In genomic region chr3:31483776-31484175, GRCh38 we compare ENCODE assay signal across 3 cellular contexts.
TF ChIP-seq lines count a peak whose summit lies in the region.

No MANE protein-coding gene starts in this region.

TF ChIP-seq in HepG2, 621 proteins besides CTCF, POLR2A, EP300 and RAD21:
- TF ChIP-seq, protein P1, sequence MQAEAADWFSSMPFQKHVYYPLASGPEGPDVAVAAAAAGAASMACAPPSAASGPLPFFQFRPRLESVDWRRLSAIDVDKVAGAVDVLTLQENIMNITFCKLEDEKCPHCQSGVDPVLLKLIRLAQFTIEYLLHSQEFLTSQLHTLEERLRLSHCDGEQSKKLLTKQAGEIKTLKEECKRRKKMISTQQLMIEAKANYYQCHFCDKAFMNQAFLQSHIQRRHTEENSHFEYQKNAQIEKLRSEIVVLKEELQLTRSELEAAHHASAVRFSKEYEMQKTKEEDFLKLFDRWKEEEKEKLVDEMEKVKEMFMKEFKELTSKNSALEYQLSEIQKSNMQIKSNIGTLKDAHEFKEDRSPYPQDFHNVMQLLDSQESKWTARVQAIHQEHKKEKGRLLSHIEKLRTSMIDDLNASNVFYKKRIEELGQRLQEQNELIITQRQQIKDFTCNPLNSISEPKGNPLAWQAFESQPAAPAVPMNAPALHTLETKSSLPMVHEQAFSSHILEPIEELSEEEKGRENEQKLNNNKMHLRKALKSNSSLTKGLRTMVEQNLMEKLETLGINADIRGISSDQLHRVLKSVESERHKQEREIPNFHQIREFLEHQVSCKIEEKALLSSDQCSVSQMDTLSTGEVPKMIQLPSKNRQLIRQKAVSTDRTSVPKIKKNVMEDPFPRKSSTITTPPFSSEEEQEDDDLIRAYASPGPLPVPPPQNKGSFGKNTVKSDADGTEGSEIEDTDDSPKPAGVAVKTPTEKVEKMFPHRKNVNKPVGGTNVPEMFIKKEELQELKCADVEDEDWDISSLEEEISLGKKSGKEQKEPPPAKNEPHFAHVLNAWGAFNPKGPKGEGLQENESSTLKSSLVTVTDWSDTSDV (CRISPR knock-in tag; IDR thresholded peaks at IDR 0.05), result no peak
- no peak for TF ChIP-seq GTF3A (CRISPR knock-in tag; conservative IDR thresholded peaks at IDR 0.05)
- TF ChIP-seq KLF15 (CRISPR knock-in tag; IDR thresholded peaks at IDR 0.05; ENCODE audit: borderline replicate concordance), result no peak
- peak; percentile 84 for TF ChIP-seq CREB1 (IDR thresholded peaks at IDR 0.05)
- TF ChIP-seq CREB1 (CRISPR knock-in tag; IDR thresholded peaks at IDR 0.05), result no peak
- TF ChIP-seq ATF7 (IDR thresholded peaks at IDR 0.05), result peak; percentile 89
- TF ChIP-seq ATF7 (CRISPR knock-in tag; IDR thresholded peaks at IDR 0.05), result no peak
- TF ChIP-seq SOX6 (IDR thresholded peaks at IDR 0.05), result no peak
- no peak for TF ChIP-seq SOX6 (CRISPR knock-in tag; IDR thresholded peaks at IDR 0.05)
- TF ChIP-seq HDAC1 (CRISPR knock-in tag; IDR thresholded peaks at IDR 0.05), result no peak
- TF ChIP-seq, protein P2, sequence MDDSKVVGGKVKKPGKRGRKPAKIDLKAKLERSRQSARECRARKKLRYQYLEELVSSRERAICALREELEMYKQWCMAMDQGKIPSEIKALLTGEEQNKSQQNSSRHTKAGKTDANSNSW (CRISPR knock-in tag; IDR thresholded peaks at IDR 0.05; ENCODE audit: borderline replicate concordance), result no peak
- TF ChIP-seq, protein P3, sequence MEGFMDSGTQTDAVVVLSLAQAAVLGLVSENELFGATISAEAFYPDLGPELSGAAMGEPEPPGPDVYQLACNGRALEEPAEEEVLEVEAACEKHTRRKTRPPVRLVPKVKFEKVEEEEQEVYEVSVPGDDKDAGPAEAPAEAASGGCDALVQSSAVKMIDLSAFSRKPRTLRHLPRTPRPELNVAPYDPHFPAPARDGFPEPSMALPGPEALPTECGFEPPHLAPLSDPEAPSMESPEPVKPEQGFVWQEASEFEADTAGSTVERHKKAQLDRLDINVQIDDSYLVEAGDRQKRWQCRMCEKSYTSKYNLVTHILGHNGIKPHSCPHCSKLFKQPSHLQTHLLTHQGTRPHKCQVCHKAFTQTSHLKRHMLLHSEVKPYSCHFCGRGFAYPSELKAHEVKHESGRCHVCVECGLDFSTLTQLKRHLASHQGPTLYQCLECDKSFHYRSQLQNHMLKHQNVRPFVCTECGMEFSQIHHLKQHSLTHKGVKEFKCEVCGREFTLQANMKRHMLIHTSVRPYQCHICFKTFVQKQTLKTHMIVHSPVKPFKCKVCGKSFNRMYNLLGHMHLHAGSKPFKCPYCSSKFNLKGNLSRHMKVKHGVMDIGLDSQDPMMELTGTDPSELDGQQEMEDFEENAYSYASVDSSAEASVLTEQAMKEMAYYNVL (CRISPR knock-in tag; IDR thresholded peaks at IDR 0.05; ENCODE audit: borderline replicate concordance), result no peak
- TF ChIP-seq, protein P4, sequence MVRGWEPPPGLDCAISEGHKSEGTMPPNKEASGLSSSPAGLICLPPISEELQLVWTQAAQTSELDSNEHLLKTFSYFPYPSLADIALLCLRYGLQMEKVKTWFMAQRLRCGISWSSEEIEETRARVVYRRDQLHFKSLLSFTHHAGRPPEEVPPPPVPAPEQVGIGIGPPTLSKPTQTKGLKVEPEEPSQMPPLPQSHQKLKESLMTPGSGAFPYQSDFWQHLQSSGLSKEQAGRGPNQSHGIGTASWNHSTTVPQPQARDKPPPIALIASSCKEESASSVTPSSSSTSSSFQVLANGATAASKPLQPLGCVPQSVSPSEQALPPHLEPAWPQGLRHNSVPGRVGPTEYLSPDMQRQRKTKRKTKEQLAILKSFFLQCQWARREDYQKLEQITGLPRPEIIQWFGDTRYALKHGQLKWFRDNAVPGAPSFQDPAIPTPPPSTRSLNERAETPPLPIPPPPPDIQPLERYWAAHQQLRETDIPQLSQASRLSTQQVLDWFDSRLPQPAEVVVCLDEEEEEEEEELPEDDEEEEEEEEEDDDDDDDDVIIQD (CRISPR knock-in tag; IDR thresholded peaks at IDR 0.05; ENCODE audit: low read depth), result no peak

TF ChIP-seq in GM12878, 131 proteins besides CTCF, POLR2A, EP300 and RAD21:
- TF ChIP-seq ATF7 (IDR thresholded peaks at IDR 0.05; ENCODE audit: low read depth), result 0 out of 2 replicates have a peak, but pooled peaks have one; percentile 28
- no peak for TF ChIP-seq CHD4 (IDR thresholded peaks at IDR 0.05)
- no peak for TF ChIP-seq ZSCAN29 (IDR thresholded peaks at IDR 0.05)

TF ChIP-seq in K562, 482 proteins besides CTCF, POLR2A, EP300 and RAD21:
- TF ChIP-seq STAT5A (IDR thresholded peaks at IDR 0.05; ENCODE audit: borderline replicate concordance, low read length) (no peak), ATF7 (IDR thresholded peaks at IDR 0.05) (peak; percentile 31; the same call in 1 of the 2 replicates)
- TF ChIP-seq, protein P5, sequence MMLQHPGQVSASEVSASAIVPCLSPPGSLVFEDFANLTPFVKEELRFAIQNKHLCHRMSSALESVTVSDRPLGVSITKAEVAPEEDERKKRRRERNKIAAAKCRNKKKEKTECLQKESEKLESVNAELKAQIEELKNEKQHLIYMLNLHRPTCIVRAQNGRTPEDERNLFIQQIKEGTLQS (IDR thresholded peaks at IDR 0.05), result peak; percentile 52; the same call in 1 of the 2 replicates
- TF ChIP-seq, protein P5 (CRISPR knock-in tag; conservative IDR thresholded peaks at IDR 0.05), result no peak
